ENCODE assay signal across 18 cellular contexts in the genomic region with DNA sequence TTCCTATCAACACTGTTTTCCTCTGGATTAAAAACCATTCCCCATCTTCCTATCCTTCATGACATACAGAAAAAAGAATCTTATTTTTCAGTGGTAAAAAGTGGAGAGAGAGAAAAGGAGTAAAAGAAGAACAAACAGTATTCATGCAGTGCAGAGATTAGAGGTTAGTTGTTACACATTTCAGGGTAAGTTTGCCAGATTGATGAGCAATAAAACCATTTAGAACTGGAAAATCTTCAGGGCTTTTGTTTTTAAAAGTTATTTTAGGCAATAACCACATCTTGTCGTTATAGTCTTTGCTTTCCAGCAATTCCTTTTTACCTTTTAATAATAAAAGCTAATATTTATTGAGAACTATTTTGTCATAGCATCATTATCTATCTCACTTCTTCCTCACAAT.
DNase-seq lines count a peak whose midpoint lies in the region; ATAC-seq and TF ChIP-seq lines count a peak whose summit lies in the region.
"Had no signal": no experiment of that assay in that cellular context is flagged by ENCODE, and none has a peak within 500 bp of the region (broad histone marks: within the 10 kb centered on the region; RNA-seq: fewer than 3 reads in every experiment).

No MANE protein-coding gene starts in this region.

- H3K79me2 ChIP-seq in GM23248 (ENCODE audit: insufficient read depth) (no peaks in the 10 kb centered on the region), osteoblast (ENCODE audit: insufficient read depth, low read length) (no peaks in the 10 kb centered on the region)

- H4K20me1 ChIP-seq in GM23248 (ENCODE audit: insufficient read depth) (no peaks in the 10 kb centered on the region), osteoblast (ENCODE audit: insufficient read depth, low read length) (no peaks in the 10 kb centered on the region)

- H3K27me3 ChIP-seq in GM23248 (replicated peaks; ENCODE audit: insufficient read depth) (no peaks in the 10 kb centered on the region), osteoblast (ENCODE audit: insufficient read depth, low read length) (no peaks in the 10 kb centered on the region), breast epithelium (no peaks in the 10 kb centered on the region)

- no peak for TF ChIP-seq CTCF in AG10803 (conservative IDR thresholded peaks at IDR 0.05; ENCODE audit: low read length)
- TF ChIP-seq CTCF in osteoblast (IDR thresholded peaks at IDR 0.05; ENCODE audit: extremely low read depth, low read depth, low read length) = no peak
- TF ChIP-seq CTCF in breast epithelium (IDR thresholded peaks at IDR 0.05) = no peak

- DNase-seq in AG10803 (ENCODE audit: low read depth) (peak; percentile 23), GM23248 (peak; percentile 67), osteoblast (ENCODE audit: insufficient read length, low spot score, missing footprints) (no peak), DMS 273 treated with DMSO at 0.1 percent for 48 hours (lab: John Stamatoyannopoulos, UW) (no peak), breast epithelium (ENCODE audit: low spot score in 2 of 2) (no peak)
- no peak for DNase-seq in activated naive CD4-positive, alpha-beta T cell treated with anti-CD3 and anti-CD28 coated beads, Interleukin-2, amount 10 ng/mL, durations not matched to agents 7 days and 5 days
- DNase-seq: 8988T; CD4-positive, alpha-beta T cell; KBM-7; NCI-H1694 treated with DMSO at 0.1 percent for 48 hours; NCI-H2107; NCI-H2227 treated with DMSO at 0.1 percent for 48 hours; NCI-H510A treated with DMSO at 0.1 percent for 48 hours; PC-3; RPMI8226; SHP77 treated with DMSO at 0.1 percent for 48 hours had no signal

- no peaks in the 10 kb centered on the region for H3K27me3 Mint-ChIP-seq in dendritic cell treated with granulocyte-macrophage colony-stimulating factor and Interleukin-4, amounts not matched to agents 40 ng/mL and 50 ng/mL, for 4 days
- H3K27me3 Mint-ChIP-seq in activated naive CD4-positive, alpha-beta T cell treated with anti-CD3 and anti-CD28 coated beads, Interleukin-2, amount 10 ng/mL, durations not matched to agents 7 days and 5 days = no peaks in the 10 kb centered on the region
- H3K27me3 Mint-ChIP-seq: CD4-positive, alpha-beta T cell had no signal

- H3K4me1 ChIP-seq in GM23248 (ENCODE audit: insufficient read depth) (peaks cover 36% of the 10 kb centered on the region), osteoblast (ENCODE audit: insufficient read depth, low read length) (peaks cover 29% of the 10 kb centered on the region), breast epithelium (peaks cover 0 to 6% of the 10 kb centered on the region in 2 donors)

- no peak overlapping the region for H3K27ac ChIP-seq in GM23248
- no peak overlapping the region for H3K27ac ChIP-seq in osteoblast (ENCODE audit: low read depth, low read length)
- peak overlapping the region in 1 of 2 donors; percentile 0 for H3K27ac ChIP-seq in breast epithelium

- H3K4me3 ChIP-seq in AG10803 (ENCODE audit: low read length) = no peak overlapping the region
- no peak overlapping the region for H3K4me3 ChIP-seq in GM23248
- H3K4me3 ChIP-seq in osteoblast (ENCODE audit: insufficient read depth, low read length) = no peak overlapping the region
- no peak overlapping the region for H3K4me3 ChIP-seq in breast epithelium

- no peak for TF ChIP-seq POLR2A in breast epithelium (IDR thresholded peaks at IDR 0.05)

- CTCF ChIA-PET in activated naive CD4-positive, alpha-beta T cell treated with anti-CD3 and anti-CD28 coated beads, Interleukin-2, amount 10 ng/mL, durations not matched to agents 7 days and 5 days (lab: Charles Lee) = no interaction called here

- H3K9me3 Mint-ChIP-seq in dendritic cell treated with granulocyte-macrophage colony-stimulating factor and Interleukin-4, amounts not matched to agents 40 ng/mL and 50 ng/mL, for 4 days = no peaks in the 10 kb centered on the region
- H3K9me3 Mint-ChIP-seq in activated naive CD4-positive, alpha-beta T cell treated with anti-CD3 and anti-CD28 coated beads, Interleukin-2, amount 10 ng/mL, durations not matched to agents 7 days and 5 days = no peaks in the 10 kb centered on the region
- H3K9me3 Mint-ChIP-seq: CD4-positive, alpha-beta T cell had no signal

- H3F3A ChIP-seq in GM23248 (ENCODE audit: insufficient read depth) = peaks cover 18% of the 10 kb centered on the region

- no peak overlapping the region for H3K4me3 Mint-ChIP-seq in dendritic cell treated with granulocyte-macrophage colony-stimulating factor and Interleukin-4, amounts not matched to agents 40 ng/mL and 50 ng/mL, for 4 days
- no peak overlapping the region for H3K4me3 Mint-ChIP-seq in activated naive CD4-positive, alpha-beta T cell treated with anti-CD3 and anti-CD28 coated beads, Interleukin-2, amount 10 ng/mL, durations not matched to agents 7 days and 5 days
- H3K4me3 Mint-ChIP-seq: CD4-positive, alpha-beta T cell had no signal

- H3K9me3 ChIP-seq in GM23248 (ENCODE audit: low read depth) (no peaks in the 10 kb centered on the region), osteoblast (ENCODE audit: low read depth, low read length) (no peaks in the 10 kb centered on the region), breast epithelium (no peaks in the 10 kb centered on the region)

- H3K36me3 ChIP-seq in GM23248 (ENCODE audit: low read depth) = no peaks in the 10 kb centered on the region
- H3K36me3 ChIP-seq in osteoblast (ENCODE audit: insufficient read depth, low read length) = no peaks in the 10 kb centered on the region
- H3K36me3 ChIP-seq in breast epithelium = no peaks in the 10 kb centered on the region

- H3K9me2 ChIP-seq in GM23248 (ENCODE audit: insufficient read depth) = peaks cover 2% of the 10 kb centered on the region; the same call in 1 of the 2 replicates

- in situ Hi-C loops in GM23248 (cut with MboI) = no loop called here

- intact Hi-C loops in dendritic cell treated with granulocyte-macrophage colony-stimulating factor and Interleukin-4, amounts not matched to agents 40 ng/mL and 50 ng/mL, for 4 days (cut with micrococcal nuclease) = no loop called here
- intact Hi-C loops in breast epithelium (cut with DNase I; ENCODE audit: low total_unique reads) = no loop called here

- peak overlapping the region; percentile 9 for H3K27ac Mint-ChIP-seq in dendritic cell treated with granulocyte-macrophage colony-stimulating factor and Interleukin-4, amounts not matched to agents 40 ng/mL and 50 ng/mL, for 4 days
- H3K27ac Mint-ChIP-seq in activated naive CD4-positive, alpha-beta T cell treated with anti-CD3 and anti-CD28 coated beads, Interleukin-2, amount 10 ng/mL, durations not matched to agents 7 days and 5 days = no peak overlapping the region
- H3K27ac Mint-ChIP-seq: CD4-positive, alpha-beta T cell had no signal

- H3K4me2 ChIP-seq in GM23248 (ENCODE audit: unreplicated experiment) = peak overlapping the region; percentile 28
- H3K4me2 ChIP-seq in osteoblast (ENCODE audit: insufficient read depth, low read length) = peak overlapping the region; percentile 4

- H2AFZ ChIP-seq in GM23248 (no peak overlapping the region), osteoblast (ENCODE audit: low read length) (no peak overlapping the region)

- WGBS in GM23248 (ENCODE audit: low coverage in 1 of 2, low lambda C conversion rate in 2 of 2, missing lambda C conversion rate in 2 of 2), 2 experiments = 4 to 5% methylated on average over 1 of the region's 1 CpG

- no peak overlapping the region for H3K9ac ChIP-seq in GM23248

- H3K36me3 Mint-ChIP-seq in dendritic cell treated with granulocyte-macrophage colony-stimulating factor and Interleukin-4, amounts not matched to agents 40 ng/mL and 50 ng/mL, for 4 days (ENCODE audit: low read depth) = peaks cover 42% of the 10 kb centered on the region
- no peaks in the 10 kb centered on the region for H3K36me3 Mint-ChIP-seq in activated naive CD4-positive, alpha-beta T cell treated with anti-CD3 and anti-CD28 coated beads, Interleukin-2, amount 10 ng/mL, durations not matched to agents 7 days and 5 days

- H3K4me1 Mint-ChIP-seq in dendritic cell treated with granulocyte-macrophage colony-stimulating factor and Interleukin-4, amounts not matched to agents 40 ng/mL and 50 ng/mL, for 4 days (ENCODE audit: low read depth) = no peaks in the 10 kb centered on the region
- peaks cover 8% of the 10 kb centered on the region for H3K4me1 Mint-ChIP-seq in activated naive CD4-positive, alpha-beta T cell treated with anti-CD3 and anti-CD28 coated beads, Interleukin-2, amount 10 ng/mL, durations not matched to agents 7 days and 5 days

- no peak for ATAC-seq in GM19324 (IDR thresholded peaks at IDR 0.05; ENCODE audit: low FRiP score, unreplicated experiment)
- ATAC-seq: PC-3 had no signal

Comparison
In these comparisons a context has a peak if more than half of its experiments do, and no peak if none do; other contexts are left out.
1. DNase-seq: peak in AG10803 (single experiment) and GM23248 (single experiment); none in osteoblast (single experiment), DMS 273 treated with DMSO at 0.1 percent for 48 hours (single experiment), activated naive CD4-positive, alpha-beta T cell treated with anti-CD3 and anti-CD28 coated beads, Interleukin-2, amount 10 ng/mL, durations not matched to agents 7 days and 5 days (single experiment) and breast epithelium (0 of 2).